22 cellular contexts compared by ENCODE assay signal in the genomic region with DNA sequence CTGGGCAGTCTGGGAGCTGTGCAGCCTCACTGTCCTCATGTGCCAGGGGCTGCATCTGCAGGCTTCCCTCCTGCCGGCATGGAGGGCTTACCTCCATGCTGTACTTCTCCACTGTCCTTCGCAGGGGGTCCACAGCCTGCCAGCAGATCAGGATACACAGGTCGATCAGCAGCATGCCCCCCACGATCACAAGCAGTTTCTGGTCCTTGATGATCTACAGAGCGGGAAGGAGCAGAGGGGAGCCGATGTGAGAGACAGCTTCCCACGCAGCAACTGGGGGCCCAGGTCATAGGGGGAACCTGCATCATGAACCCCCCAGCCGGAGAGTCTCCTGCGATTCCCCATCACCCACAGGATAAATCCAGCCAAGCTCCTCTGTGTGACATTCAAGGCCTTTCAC.
"Had no signal": no experiment of that assay in that cellular context is flagged by ENCODE, and none has a peak within 500 bp of the region (broad histone marks: within the 10 kb centered on the region; RNA-seq: fewer than 3 reads in every experiment).

No MANE protein-coding gene starts in this region.

- DNase-seq: IMR-90, Karpas-422, KG1, MM.1S, NCI-H1092 treated with DMSO at 0.1 percent for 48 hours, NCI-H1436, NCI-H187, NCI-H2029, NCI-H2081 treated with DMSO at 0.1 percent for 48 hours, NCI-H2171, NCI-H226, NCI-H446, NCI-H510A, NCI-H524 treated with DMSO at 0.1 percent for 48 hours, NCI-H69, NCI-H774, Right ventricle myocardium superior, RPMI8226, SIG-M5 had no signal

- H3K36me3 ChIP-seq: SJSA1 had no signal

- H3K27ac ChIP-seq: SJSA1, SK-N-MC had no signal

- H3K4me1 ChIP-seq: SJSA1 had no signal

- H3K9me3 ChIP-seq: SJSA1 had no signal

- ATAC-seq: HepG2 had no signal

- H3K27me3 ChIP-seq: SJSA1 had no signal

- H3K4me3 ChIP-seq: SJSA1, SK-N-MC had no signal
